Comparison of ENCODE assay signal across 25 cellular contexts in genomic region chr14:33985242-33985641, GRCh38.
"Had no signal": no experiment of that assay in that cellular context is flagged by ENCODE, and none has a peak within 500 bp of the region (broad histone marks: within the 10 kb centered on the region; RNA-seq: fewer than 3 reads in every experiment).

No MANE protein-coding gene starts in this region.

- ATAC-seq: esophagus mucosa; gastrocnemius medialis; left lobe of liver; mucosa of descending colon; natural killer cell treated with Interleukin-12 subunit alpha and Interleukin-12 subunit beta and Interleukin-15 and Interleukin-18, amount 100 ng/mL, for 72 hours; sciatic nerve; stimulated activated effector memory CD8-positive, alpha-beta T cell treated with anti-CD3 and anti-CD28 coated beads, Interleukin-12 subunit alpha, Interleukin-12 subunit beta, amount 100 ng/mL, for 72 hours had no signal

- H3K4me1 ChIP-seq: gastrocnemius medialis, parathyroid adenoma, thyroid gland had no signal

- H3K27me3 ChIP-seq: dorsolateral prefrontal cortex, gastrocnemius medialis, stomach, thyroid gland, vagina had no signal

- H3K79me2 ChIP-seq: parathyroid adenoma had no signal

- H3K36me3 ChIP-seq: gastrocnemius medialis, stomach, thyroid gland, vagina had no signal

- DNase-seq: dorsolateral prefrontal cortex; effector CD4-positive, alpha-beta T cell; foreskin fibroblast; gastrocnemius medialis; head of caudate nucleus; kidney; mucosa of descending colon; naive B cell; stimulated activated CD4-positive, alpha-beta T cell treated with anti-CD3 and anti-CD28 coated beads, Interleukin-12 subunit alpha, Interleukin-12 subunit beta, amount 100 ng/mL, for 4 hours; stimulated activated CD4-positive, alpha-beta T cell treated with anti-CD3 and anti-CD28 coated beads, Interleukin-2, amount 100 ng/mL, for 24 hours; stimulated activated CD4-positive, alpha-beta T cell treated with anti-CD3 and anti-CD28 coated beads, Interleukin-4, amount 100 ng/mL, for 24 hours; stimulated activated naive CD4-positive, alpha-beta T cell treated with Interleukin-2 at 50 U/mL for 16 hours; stomach; thyroid gland; trophoblast cell had no signal

- H3K27ac ChIP-seq: dorsolateral prefrontal cortex, epithelial cell of prostate, gastrocnemius medialis, parathyroid adenoma, stomach, thyroid gland, vagina had no signal

- H3K4me2 ChIP-seq: smooth muscle cell had no signal

- H2AFZ ChIP-seq: parathyroid adenoma had no signal

- H3K9me3 ChIP-seq: gastrocnemius medialis, stomach, thyroid gland, vagina had no signal

- H3K9ac ChIP-seq: parathyroid adenoma had no signal

- H3K4me3 ChIP-seq: dorsolateral prefrontal cortex, gastrocnemius medialis, lung, mucosa of descending colon, smooth muscle cell, stomach, thyroid gland, vagina had no signal
